In the genomic region with DNA sequence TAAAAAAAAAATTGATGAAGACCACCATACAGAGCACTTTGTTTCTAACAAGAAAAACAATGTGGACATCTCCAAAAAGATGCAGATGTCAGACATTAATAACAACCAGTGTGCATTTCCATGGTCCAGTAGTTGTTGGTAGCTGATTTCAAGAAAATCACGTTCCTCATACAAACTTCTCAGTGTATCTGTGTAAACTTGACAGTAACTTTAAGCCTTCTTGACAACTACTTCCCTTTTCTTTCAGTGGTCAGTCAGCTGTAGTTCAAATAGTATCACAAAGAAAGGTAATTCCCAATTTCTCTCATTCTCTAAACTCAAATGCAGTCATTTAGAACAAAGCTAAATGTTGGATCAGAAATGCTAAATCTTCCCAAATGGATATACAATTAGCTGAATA, we compare ENCODE assay signal across 27 cellular contexts.
"Had no signal": no experiment of that assay in that cellular context is flagged by ENCODE, and none has a peak within 500 bp of the region (broad histone marks: within the 10 kb centered on the region; RNA-seq: fewer than 3 reads in every experiment).

No MANE protein-coding gene starts in this region.

- ATAC-seq: activated naive CD4-positive, alpha-beta T cell treated with anti-CD3 and anti-CD28 coated beads, Interleukin-2, amount 50 U/mL, for 72 hours; activated naive CD8-positive, alpha-beta T cell treated with anti-CD3 and anti-CD28 coated beads, Interleukin-2, amount 50 U/mL, for 24 hours; activated T-cell treated with anti-CD3 and anti-CD28 coated beads, Interleukin-2, amount 50 U/mL, for 4 hours; body of pancreas; SK-N-SH treated with all-trans-retinoic acid at 6 μM for 48 hours had no signal

- H3K27ac Mint-ChIP-seq: activated B cell treated with CpG ODN at 0.5 μM for 24 hours; activated CD4-positive, alpha-beta memory T cell treated with anti-CD3 and anti-CD28 coated beads for 36 hours; activated CD4-positive, alpha-beta T cell treated with anti-CD3 and anti-CD28 coated beads, Interleukin-2, amount 10 ng/mL, durations not matched to agents 7 days and 5 days; activated naive CD4-positive, alpha-beta T cell treated with anti-CD3 and anti-CD28 coated beads, Interleukin-2, amount 50 U/mL, for 72 hours; activated naive CD8-positive, alpha-beta T cell treated with anti-CD3 and anti-CD28 coated beads, Interleukin-2, amount 50 U/mL, for 24 hours; IgD-negative memory B cell had no signal

- H3K27me3 Mint-ChIP-seq: activated B cell treated with CpG ODN at 0.5 μM for 24 hours; activated CD4-positive, alpha-beta memory T cell treated with anti-CD3 and anti-CD28 coated beads for 36 hours; activated CD4-positive, alpha-beta T cell treated with anti-CD3 and anti-CD28 coated beads, Interleukin-2, amount 10 ng/mL, durations not matched to agents 7 days and 5 days; activated naive CD8-positive, alpha-beta T cell treated with anti-CD3 and anti-CD28 coated beads, Interleukin-2, amount 50 U/mL, for 24 hours; IgD-negative memory B cell had no signal

- H3K36me3 Mint-ChIP-seq: activated CD4-positive, alpha-beta memory T cell treated with anti-CD3 and anti-CD28 coated beads for 36 hours; activated naive CD4-positive, alpha-beta T cell treated with anti-CD3 and anti-CD28 coated beads, Interleukin-2, amount 50 U/mL, for 72 hours; IgD-negative memory B cell had no signal

- H3K4me3 Mint-ChIP-seq: activated B cell treated with CpG ODN at 0.5 μM for 24 hours; activated CD4-positive, alpha-beta memory T cell treated with anti-CD3 and anti-CD28 coated beads for 36 hours; activated CD4-positive, alpha-beta T cell treated with anti-CD3 and anti-CD28 coated beads, Interleukin-2, amount 10 ng/mL, durations not matched to agents 7 days and 5 days; activated naive CD8-positive, alpha-beta T cell treated with anti-CD3 and anti-CD28 coated beads, Interleukin-2, amount 50 U/mL, for 24 hours; activated T-cell treated with anti-CD3 and anti-CD28 coated beads, Interleukin-2, amount 50 U/mL, for 4 hours had no signal

- H3K4me1 Mint-ChIP-seq: activated CD4-positive, alpha-beta T cell treated with anti-CD3 and anti-CD28 coated beads, Interleukin-2, amount 10 ng/mL, durations not matched to agents 7 days and 5 days; activated naive CD8-positive, alpha-beta T cell treated with anti-CD3 and anti-CD28 coated beads, Interleukin-2, amount 50 U/mL, for 24 hours had no signal

- DNase-seq: activated B cell treated with CpG ODN at 0.5 μM for 24 hours; activated CD4-positive, alpha-beta memory T cell treated with anti-CD3 and anti-CD28 coated beads for 36 hours; activated CD4-positive, alpha-beta T cell treated with anti-CD3 and anti-CD28 coated beads for 1 hour; activated CD4-positive, alpha-beta T cell treated with anti-CD3 and anti-CD28 coated beads, Interleukin-2, amount 10 ng/mL, durations not matched to agents 7 days and 5 days; activated CD8-positive, alpha-beta memory T cell treated with anti-CD3 and anti-CD28 coated beads for 24 hours; activated effector memory CD4-positive, alpha-beta T cell treated with anti-CD3 and anti-CD28 coated beads, Interleukin-2, amount 50 U/mL, for 16 hours; activated naive CD4-positive, alpha-beta T cell treated with Interleukin-2 at 50 U/mL for 16 hours; activated naive CD8-positive, alpha-beta T cell treated with anti-CD3 and anti-CD28 coated beads, Interleukin-2, amount 50 U/mL, for 24 hours; activated T-cell treated with anti-CD3 and anti-CD28 coated beads, Interleukin-2, amount 50 U/mL, for 4 hours; amniotic stem cell; body of pancreas; central memory CD4-positive, alpha-beta T cell; NCI-H1092; NCI-H1417; NCI-H1930; NCI-H2171; NCI-H2227 treated with DMSO at 0.1 percent for 48 hours; NCI-H446 treated with DMSO at 0.1 percent for 48 hours; NCI-H524 treated with DMSO at 0.1 percent for 48 hours; NCI-H774; Peyer's patch; Right ventricle myocardium superior; SJCRH30; T-helper 1 cell had no signal

- H3K9me3 Mint-ChIP-seq: activated B cell treated with CpG ODN at 0.5 μM for 24 hours, IgD-negative memory B cell had no signal
